ENCODE assay signal across 8 cellular contexts in the genomic region with DNA sequence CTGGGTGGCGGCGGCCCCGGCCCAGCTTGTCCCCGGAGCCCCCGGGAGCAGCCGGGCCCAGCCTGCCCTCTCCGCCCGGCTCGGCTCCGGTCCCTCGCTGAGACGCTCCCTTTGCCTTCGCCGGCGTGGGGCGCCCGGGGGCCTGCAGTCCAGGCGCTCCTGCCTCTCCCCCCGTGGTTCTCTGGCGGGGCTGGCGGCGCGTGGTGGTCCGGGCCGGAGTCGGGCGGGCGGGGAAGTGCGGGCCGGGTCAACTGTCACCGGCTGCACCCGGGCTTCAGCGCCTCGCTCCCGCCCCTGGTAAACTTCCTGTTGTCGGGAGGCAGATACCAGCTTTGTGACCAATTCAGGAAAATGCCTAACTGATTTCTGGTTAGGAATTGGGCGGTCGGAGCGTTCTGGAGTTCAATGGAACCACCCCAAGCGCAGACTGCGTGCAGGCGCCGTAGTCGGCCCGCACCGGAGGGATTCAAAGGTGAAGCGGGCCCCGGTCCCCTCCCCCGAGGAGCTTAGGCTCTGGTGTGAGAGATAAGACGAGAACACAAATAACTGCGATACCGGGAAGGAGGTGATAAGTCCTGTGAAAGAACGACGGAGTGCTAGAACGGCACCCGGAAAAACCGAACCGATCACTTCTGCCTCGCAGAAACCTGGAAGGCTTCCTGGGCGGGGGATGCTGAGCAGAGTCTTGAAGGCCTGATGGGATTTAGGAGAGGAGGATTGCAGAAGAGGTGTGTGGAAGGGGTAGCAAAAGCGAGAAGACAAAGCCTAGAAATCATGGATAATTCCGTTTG. TPM values are rescaled to one million over a fixed set of nuclear protein-coding genes. Genes with fewer than 3 reads are reported as not detected.
DNase-seq lines count a peak whose midpoint lies in the region; ATAC-seq, FAIRE-seq and TF ChIP-seq lines count a peak whose summit lies in the region.

No MANE protein-coding gene starts in this region.

- intact Hi-C loops in PC-9 (cut with micrococcal nuclease; ENCODE audit: unreplicated experiment) = loop anchor here (1.0 to 5.0 kb wide), 4 partner anchors 61 to 99 kb away; no protein-coding TSS in a partner anchor

- TSS peak; percentile 33 for BruUV-seq in PC-9 (replicated peaks; lab: Mats Ljungman, UMichigan)

- H3K4me1 ChIP-seq in PC-9 (replicated peaks; ENCODE audit: insufficient read depth) (peaks cover 49% of the 10 kb centered on the region), neuron (ENCODE audit: insufficient read depth, low read length) (peaks cover 21% of the 10 kb centered on the region), upper lobe of left lung (peaks cover 39 to 47% (median 45%) of the 10 kb centered on the region in 4 donors)

- CTCF ChIA-PET in PC-9 (lab: Charles Lee) = interaction anchor here (0.6 to 1.3 kb wide), 3 partner anchors 12 to 20 kb away, joined by 3 to 5 read pairs (median 4); no protein-coding TSS in a partner anchor

- H3K27me3 ChIP-seq in PC-9 (ENCODE audit: insufficient read depth, low read depth) = no peaks in the 10 kb centered on the region
- peaks cover 1% of the 10 kb centered on the region for H3K27me3 ChIP-seq in neuron (ENCODE audit: insufficient read depth, low read length)
- H3K27me3 ChIP-seq in upper lobe of left lung = no peaks in the 10 kb centered on the region

- H3K36me3 ChIP-seq in PC-9 (ENCODE audit: low read depth) = peaks cover 15% of the 10 kb centered on the region; the same call in 1 of the 2 replicates
- no peaks in the 10 kb centered on the region for H3K36me3 ChIP-seq in neuron (ENCODE audit: insufficient read depth, low read length)
- H3K36me3 ChIP-seq in upper lobe of left lung = no peaks in the 10 kb centered on the region

- H3K9me3 ChIP-seq in PC-9 (ENCODE audit: insufficient read depth, low read depth) (no peaks in the 10 kb centered on the region), neuron (ENCODE audit: low read length) (no peaks in the 10 kb centered on the region), upper lobe of left lung (no peaks in the 10 kb centered on the region)

- no peak for FAIRE-seq in frontal cortex (lab: Jason Lieb, UNC)

- peak overlapping the region; percentile 84 for H3K27ac ChIP-seq in PC-9
- peak overlapping the region; percentile 93 to 100 (median 98) for H3K27ac ChIP-seq in upper lobe of left lung

- peaks cover 57% of the 10 kb centered on the region for H3K79me2 ChIP-seq in PC-9 (ENCODE audit: low read depth)

- POLR2A ChIA-PET in PC-9 (lab: Charles Lee; ENCODE audit: unreplicated experiment) = interaction anchor here (0.5 to 1.4 kb wide), 8 partner anchors 19 to 661 kb away, joined by 3 to 8 read pairs (median 6); no protein-coding TSS in a partner anchor

- H3F3A ChIP-seq in PC-9 (ENCODE audit: insufficient read depth, low read depth) = peaks cover 23% of the 10 kb centered on the region

- no peaks in the 10 kb centered on the region for H3K9me2 ChIP-seq in PC-9 (ENCODE audit: insufficient read depth)

- TF ChIP-seq CTCF in PC-9 (conservative IDR thresholded peaks at IDR 0.05) (no peak), upper lobe of left lung (IDR thresholded peaks at IDR 0.05) (no peak)

- TF ChIP-seq EP300 in upper lobe of left lung (IDR thresholded peaks at IDR 0.05) = no peak

- DNase-seq in PC-9 (peak in 1 of 2 experiments; percentile 37), frontal cortex (ENCODE audit: low spot score in 2 of 2) (peak; percentile 19 to 35), upper lobe of left lung (peak; percentile 47 to 91), NCI-H1092 (lab: John Stamatoyannopoulos, UW) (no peak)
- peak; percentile 47 for DNase-seq in activated effector memory CD4-positive, alpha-beta T cell treated with Interleukin-2 at 50 U/mL for 16 hours

- H2AFZ ChIP-seq in PC-9 (peak overlapping the region; percentile 14; the same call in 1 of the 2 replicates), neuron (ENCODE audit: low read depth, low read length) (peak overlapping the region; percentile 5)

- ATAC-seq in GM18520 (IDR thresholded peaks at IDR 0.05; ENCODE audit: unreplicated experiment) (peak; percentile 8), HG02938 (IDR thresholded peaks at IDR 0.05; ENCODE audit: unreplicated experiment) (peak; percentile 30), upper lobe of left lung (ENCODE audit: low FRiP score in 2 of 2) (peak; percentile 25 to 46)

- WGBS in upper lobe of left lung, 2 donors = 0% methylated on average over 19 to 36 of the region's 62 CpGs

- H3K4me2 ChIP-seq in PC-9 = peak overlapping the region; percentile 98

- peaks cover 41% of the 10 kb centered on the region for H4K20me1 ChIP-seq in PC-9 (ENCODE audit: insufficient read depth)

- no peak for TF ChIP-seq POLR2A in upper lobe of left lung (IDR thresholded peaks at IDR 0.05)

- peak overlapping the region; percentile 87 for H3K4me3 ChIP-seq in PC-9
- H3K4me3 ChIP-seq in neuron (ENCODE audit: low read length) = peak overlapping the region; percentile 88
- H3K4me3 ChIP-seq in upper lobe of left lung = peak overlapping the region; percentile 91 to 99 (median 96)

RNA-seq across cellular contexts. Expression of gene CAB39, which starts 0.9 kb away (rescaled TPM):
- total RNA-seq in PC-9 (2021) (70.9 and 86.1 TPM in 2 replicates), frontal cortex (165 TPM), upper lobe of left lung (100 to 1,000 TPM in 1 of 6 donors, 10 to 100 TPM in 5; 56.5 to 125 (median 76.7) TPM)
